ENCODE assay signal across 21 cellular contexts in genomic region chr17:41977991-41978390, GRCh38. TPM values are rescaled to one million over a fixed set of nuclear protein-coding genes. Genes with fewer than 3 reads are reported as not detected.
DNase-seq lines count a peak whose midpoint lies in the region; ATAC-seq and TF ChIP-seq lines count a peak whose summit lies in the region.
"Had no signal": no experiment of that assay in that cellular context is flagged by ENCODE, and none has a peak within 500 bp of the region (broad histone marks: within the 10 kb centered on the region; RNA-seq: fewer than 3 reads in every experiment).

No MANE protein-coding gene starts in this region.

- CTCF ChIA-PET in Calu3 (lab: Charles Lee), result interaction anchor here (0.8 kb wide), 1 partner anchor 34 kb away, joined by 3 read pairs; no protein-coding TSS in a partner anchor
- CTCF ChIA-PET in activated CD8-positive, alpha-beta T cell treated with anti-CD3 and anti-CD28 coated beads, Interleukin-2, amount 10 ng/mL, durations not matched to agents 7 days and 5 days (lab: Charles Lee), result interaction anchor here (1.3 kb wide), 1 partner anchor 15 kb away, joined by 5 read pairs; no protein-coding TSS in a partner anchor

- H3K27ac ChIP-seq in 22Rv1, result peak overlapping the region; percentile 51

- H3K4me3 Mint-ChIP-seq in Calu3 (ENCODE audit: low read depth, unreplicated experiment), result no peak overlapping the region
- H3K4me3 Mint-ChIP-seq in activated CD8-positive, alpha-beta T cell treated with anti-CD3 and anti-CD28 coated beads, Interleukin-2, amount 10 ng/mL, durations not matched to agents 7 days and 5 days, result no peak overlapping the region
- no peak overlapping the region for H3K4me3 Mint-ChIP-seq in progenitor cell of endocrine pancreas (ENCODE audit: low read depth)
- H3K4me3 Mint-ChIP-seq: stimulated activated naive CD8-positive, alpha-beta T cell treated with anti-CD3 and anti-CD28 coated beads, Interleukin-15, amount 100 ng/mL, for 72 hours; T-helper 2 cell treated with Interferon-gamma antibody and Interleukin-4, amounts not matched to agents 5 μg/mL and 100 μg/mL, for 36 hours had no signal

- intact Hi-C loops in Calu3 (cut with micrococcal nuclease; ENCODE audit: unreplicated experiment), result no loop called here

- H3K9me3 Mint-ChIP-seq in Calu3 (ENCODE audit: low read depth, unreplicated experiment), result no peaks in the 10 kb centered on the region
- H3K9me3 Mint-ChIP-seq in activated CD8-positive, alpha-beta T cell treated with anti-CD3 and anti-CD28 coated beads, Interleukin-2, amount 10 ng/mL, durations not matched to agents 7 days and 5 days (ENCODE audit: insufficient read depth), result no peaks in the 10 kb centered on the region
- H3K9me3 Mint-ChIP-seq in progenitor cell of endocrine pancreas (ENCODE audit: low read depth), result no peaks in the 10 kb centered on the region
- H3K9me3 Mint-ChIP-seq: activated naive CD4-positive, alpha-beta T cell treated with anti-CD3 and anti-CD28 coated beads, Interleukin-2, amount 50 U/mL, for 72 hours; stimulated activated naive CD8-positive, alpha-beta T cell treated with anti-CD3 and anti-CD28 coated beads, Interleukin-15, amount 100 ng/mL, for 72 hours; T-helper 2 cell treated with Interferon-gamma antibody and Interleukin-4, amounts not matched to agents 5 μg/mL and 100 μg/mL, for 36 hours had no signal

- no peak for ATAC-seq in activated CD8-positive, alpha-beta T cell treated with anti-CD3 and anti-CD28 coated beads, Interleukin-2, amount 10 ng/mL, durations not matched to agents 7 days and 5 days
- ATAC-seq: activated CD4-positive, CD25-positive, alpha-beta regulatory T cell treated with anti-CD3 and anti-CD28 coated beads, Interleukin-2, amount 50 U/mL, for 24 hours; activated naive CD4-positive, alpha-beta T cell treated with anti-CD3 and anti-CD28 coated beads, Interleukin-2, amount 50 U/mL, for 72 hours; body of pancreas; gastroesophageal sphincter; left lobe of liver; Panc1; stimulated activated naive CD8-positive, alpha-beta T cell treated with anti-CD3 and anti-CD28 coated beads, Interleukin-15, amount 100 ng/mL, for 72 hours had no signal

- peaks cover 97% of the 10 kb centered on the region for H3K36me3 Mint-ChIP-seq in Calu3 (ENCODE audit: insufficient read depth, unreplicated experiment)
- H3K36me3 Mint-ChIP-seq in activated CD8-positive, alpha-beta T cell treated with anti-CD3 and anti-CD28 coated beads, Interleukin-2, amount 10 ng/mL, durations not matched to agents 7 days and 5 days (ENCODE audit: low read depth), result peaks cover 72% of the 10 kb centered on the region
- peaks cover 39% of the 10 kb centered on the region for H3K36me3 Mint-ChIP-seq in progenitor cell of endocrine pancreas (ENCODE audit: insufficient read depth)

- TF ChIP-seq CTCF in 22Rv1 (IDR thresholded peaks at IDR 0.05), result no peak
- TF ChIP-seq CTCF in Calu3 (IDR thresholded peaks at IDR 0.05; ENCODE audit: unreplicated experiment), result no peak
- no peak for TF ChIP-seq CTCF in progenitor cell of endocrine pancreas (IDR thresholded peaks at IDR 0.05; ENCODE audit: unreplicated experiment)

- BruUV-seq in Calu3 (replicated peaks; lab: Mats Ljungman, UMichigan), result no TSS peak

- DNase-seq in Calu3 (peak; percentile 42), progenitor cell of endocrine pancreas (ENCODE audit: low spot score, unreplicated experiment) (no peak), DMS114 treated with DMSO at 0.1 percent for 48 hours (lab: John Stamatoyannopoulos, UW; ENCODE audit: unreplicated experiment) (no peak), cortex of kidney (lab: John Stamatoyannopoulos, UW) (no peak), nucleus accumbens (lab: John Stamatoyannopoulos, UW) (no peak), iPS-NIHi7 (ENCODE audit: extremely low spot score) (no peak)
- DNase-seq in activated CD8-positive, alpha-beta T cell treated with anti-CD3 and anti-CD28 coated beads, Interleukin-2, amount 10 ng/mL, durations not matched to agents 7 days and 5 days, result no peak
- DNase-seq: activated CD8-positive, alpha-beta memory T cell treated with anti-CD3 and anti-CD28 coated beads, Interleukin-2, amount 50 U/mL, for 4 hours; GF-D8; NCI-H1417; NCI-H526 treated with DMSO at 0.1 percent for 48 hours; stimulated activated naive CD8-positive, alpha-beta T cell treated with anti-CD3 and anti-CD28 coated beads, Interleukin-15, amount 100 ng/mL, for 72 hours had no signal

- H3K4me1 Mint-ChIP-seq in Calu3 (ENCODE audit: low read depth, unreplicated experiment), result peaks cover 19% of the 10 kb centered on the region
- H3K4me1 Mint-ChIP-seq in activated CD8-positive, alpha-beta T cell treated with anti-CD3 and anti-CD28 coated beads, Interleukin-2, amount 10 ng/mL, durations not matched to agents 7 days and 5 days (ENCODE audit: low read depth), result no peaks in the 10 kb centered on the region
- peaks cover 2% of the 10 kb centered on the region for H3K4me1 Mint-ChIP-seq in progenitor cell of endocrine pancreas (ENCODE audit: low read depth)

- POLR2A ChIA-PET in activated CD8-positive, alpha-beta T cell treated with anti-CD3 and anti-CD28 coated beads, Interleukin-2, amount 10 ng/mL, durations not matched to agents 7 days and 5 days (lab: Charles Lee), result no interaction called here

- no peaks in the 10 kb centered on the region for H3K27me3 Mint-ChIP-seq in Calu3 (ENCODE audit: unreplicated experiment)
- no peaks in the 10 kb centered on the region for H3K27me3 Mint-ChIP-seq in activated CD8-positive, alpha-beta T cell treated with anti-CD3 and anti-CD28 coated beads, Interleukin-2, amount 10 ng/mL, durations not matched to agents 7 days and 5 days (ENCODE audit: low read depth)
- H3K27me3 Mint-ChIP-seq in progenitor cell of endocrine pancreas, result no peaks in the 10 kb centered on the region
- H3K27me3 Mint-ChIP-seq: stimulated activated naive CD8-positive, alpha-beta T cell treated with anti-CD3 and anti-CD28 coated beads, Interleukin-15, amount 100 ng/mL, for 72 hours had no signal

- no peak overlapping the region for H3K27ac Mint-ChIP-seq in Calu3 (ENCODE audit: unreplicated experiment)
- H3K27ac Mint-ChIP-seq in activated CD8-positive, alpha-beta T cell treated with anti-CD3 and anti-CD28 coated beads, Interleukin-2, amount 10 ng/mL, durations not matched to agents 7 days and 5 days, result peak overlapping the region; percentile 0
- peak overlapping the region; percentile 85 for H3K27ac Mint-ChIP-seq in progenitor cell of endocrine pancreas
- H3K27ac Mint-ChIP-seq: T-helper 2 cell treated with Interferon-gamma antibody and Interleukin-4, amounts not matched to agents 5 μg/mL and 100 μg/mL, for 36 hours had no signal

RNA-seq across cellular contexts. Expression of gene CNP, which starts 11.4 kb away (rescaled TPM):
- total RNA-seq in Calu3 (2022), result 144 and 156 TPM in 2 replicates
- total RNA-seq in activated CD8-positive, alpha-beta T cell treated with anti-CD3 and anti-CD28 coated beads, Interleukin-2, amount 10 ng/mL, durations not matched to agents 7 days and 5 days, result 10 to 100 TPM; 93.4 to 94.6 TPM
- total RNA-seq in progenitor cell of endocrine pancreas, result 98.7 and 102 TPM in 2 replicates

RNA-seq across cellular contexts. Expression of gene DNAJC7, which starts 39.2 kb away (rescaled TPM):
- total RNA-seq in Calu3 (2022), result 184 and 193 TPM in 2 replicates
- 10 to 100 TPM; 86.1 to 99.8 TPM for total RNA-seq in activated CD8-positive, alpha-beta T cell treated with anti-CD3 and anti-CD28 coated beads, Interleukin-2, amount 10 ng/mL, durations not matched to agents 7 days and 5 days
- total RNA-seq in progenitor cell of endocrine pancreas, result 113 and 117 TPM in 2 replicates

RNA-seq across cellular contexts. Expression of gene NKIRAS2, which starts 41.9 kb away (rescaled TPM):
- 55.7 and 58.4 TPM in 2 replicates for total RNA-seq in Calu3 (2022)
- total RNA-seq in activated CD8-positive, alpha-beta T cell treated with anti-CD3 and anti-CD28 coated beads, Interleukin-2, amount 10 ng/mL, durations not matched to agents 7 days and 5 days, result 10 to 100 TPM; 25.7 to 26.2 TPM
- total RNA-seq in progenitor cell of endocrine pancreas, result 44.8 and 48.1 TPM in 2 replicates

RNA-seq across cellular contexts. Expression of gene ODAD4, which starts 47.6 kb away (rescaled TPM):
- 0.73 and 2.7 TPM in 2 replicates for total RNA-seq in Calu3 (2022)
- total RNA-seq in activated CD8-positive, alpha-beta T cell treated with anti-CD3 and anti-CD28 coated beads, Interleukin-2, amount 10 ng/mL, durations not matched to agents 7 days and 5 days, result under 1 TPM; 0.89 to 0.97 TPM
- 6.3 and 7.1 TPM in 2 replicates for total RNA-seq in progenitor cell of endocrine pancreas
- total RNA-seq: mononuclear cell had no signal

RNA-seq across cellular contexts. Expression of gene ACLY, which starts 59.2 kb away (rescaled TPM):
- total RNA-seq in Calu3 (2022), result 258 and 265 TPM in 2 replicates
- total RNA-seq in activated CD8-positive, alpha-beta T cell treated with anti-CD3 and anti-CD28 coated beads, Interleukin-2, amount 10 ng/mL, durations not matched to agents 7 days and 5 days, result 100 to 1,000 TPM; 177 to 185 TPM
- 186 and 188 TPM in 2 replicates for total RNA-seq in progenitor cell of endocrine pancreas
